Comparison of ENCODE assay signal across 25 cellular contexts in genomic region chr9:114016629-114017423, GRCh38.
DNase-seq lines count a peak whose midpoint lies in the region; ATAC-seq and TF ChIP-seq lines count a peak whose summit lies in the region.
"Had no signal": no experiment of that assay in that cellular context is flagged by ENCODE, and none has a peak within 500 bp of the region (broad histone marks: within the 10 kb centered on the region; RNA-seq: fewer than 3 reads in every experiment).

No MANE protein-coding gene starts in this region.

- CTCF ChIA-PET in activated CD8-positive, alpha-beta memory T cell treated with anti-CD3 and anti-CD28 coated beads, Interleukin-2, amount 10 ng/mL, durations not matched to agents 7 days and 5 days (lab: Charles Lee), result no interaction called here

- no peak for TF ChIP-seq POLR2A in testis (IDR thresholded peaks at IDR 0.05)
- TF ChIP-seq POLR2A in GM18505 (IDR thresholded peaks at IDR 0.05; ENCODE audit: borderline replicate concordance, extremely low read depth, insufficient read depth, insufficient read length), result no peak

- H3K27me3 ChIP-seq in testis, result no peaks in the 10 kb centered on the region
- H3K27me3 ChIP-seq: BLaER1 treated with 17β-estradiol and CSF1 and Interleukin-3, amounts not matched to agents 10 nM and 100 nM; dorsolateral prefrontal cortex; gastrocnemius medialis; SJCRH30; upper lobe of left lung had no signal

- no peaks in the 10 kb centered on the region for H3K9me3 ChIP-seq in testis
- H3K9me3 ChIP-seq: gastrocnemius medialis had no signal

- WGBS in testis, 2 donors, result 91 to 94% methylated on average over 4 to 14 of the region's 14 CpGs

- intact Hi-C loops in testis (cut with DNase I; ENCODE audit: low total_unique reads), result no loop called here

- no peak overlapping the region for H3K4me3 Mint-ChIP-seq in activated CD8-positive, alpha-beta memory T cell treated with anti-CD3 and anti-CD28 coated beads, Interleukin-2, amount 10 ng/mL, durations not matched to agents 7 days and 5 days
- H3K4me3 Mint-ChIP-seq: naive thymus-derived CD4-positive, alpha-beta T cell; stimulated activated naive CD8-positive, alpha-beta T cell treated with anti-CD3 and anti-CD28 coated beads, Interleukin-15, amount 100 ng/mL, for 72 hours had no signal

- H3K27me3 Mint-ChIP-seq in activated CD8-positive, alpha-beta memory T cell treated with anti-CD3 and anti-CD28 coated beads, Interleukin-2, amount 10 ng/mL, durations not matched to agents 7 days and 5 days, result peaks cover 3% of the 10 kb centered on the region
- H3K27me3 Mint-ChIP-seq: stimulated activated naive CD8-positive, alpha-beta T cell treated with anti-CD3 and anti-CD28 coated beads, Interleukin-15, amount 100 ng/mL, for 72 hours had no signal

- H3K4me1 ChIP-seq in testis, result no peaks in the 10 kb centered on the region
- H3K4me1 ChIP-seq: A549, gastrocnemius medialis, parathyroid adenoma, SJCRH30, upper lobe of left lung had no signal

- peak; percentile 33 for DNase-seq in activated CD8-positive, alpha-beta memory T cell treated with anti-CD3 and anti-CD28 coated beads, Interleukin-2, amount 10 ng/mL, durations not matched to agents 7 days and 5 days
- no peak for DNase-seq in activated CD8-positive, alpha-beta memory T cell treated with anti-CD3 and anti-CD28 coated beads, Interleukin-2, amount 50 U/mL, for 4 hours
- peak; percentile 59 for DNase-seq in coronary artery (ENCODE audit: low spot score)
- DNase-seq in mucosa of gallbladder (ENCODE audit: low spot score), result peak; percentile 9
- DNase-seq in testis, result peak; percentile 6
- no peak for DNase-seq in HCEC 1CT
- DNase-seq: activated CD4-positive, alpha-beta T cell treated with anti-CD3 and anti-CD28 coated beads, Interleukin-2, amount 50 U/mL, for 48 hours; EL; erythroblast; gastrocnemius medialis; kidney glomerular epithelial cell; mesenchymal stem cell; NCI-H1930; NCI-H345; PC-3 had no signal

- no peak overlapping the region for H3K27ac ChIP-seq in coronary artery
- H3K27ac ChIP-seq in testis, result no peak overlapping the region
- H3K27ac ChIP-seq: A549; BLaER1 treated with 17β-estradiol and CSF1 and Interleukin-3, amounts not matched to agents 10 nM and 100 nM; dorsolateral prefrontal cortex; gastrocnemius medialis; parathyroid adenoma; SJCRH30; upper lobe of left lung had no signal

- H3K36me3 Mint-ChIP-seq in activated CD8-positive, alpha-beta memory T cell treated with anti-CD3 and anti-CD28 coated beads, Interleukin-2, amount 10 ng/mL, durations not matched to agents 7 days and 5 days, result no peaks in the 10 kb centered on the region

- no peak for TF ChIP-seq CTCF in coronary artery (IDR thresholded peaks at IDR 0.05)
- TF ChIP-seq CTCF in testis (IDR thresholded peaks at IDR 0.05), result no peak

- H3K27ac Mint-ChIP-seq in activated CD8-positive, alpha-beta memory T cell treated with anti-CD3 and anti-CD28 coated beads, Interleukin-2, amount 10 ng/mL, durations not matched to agents 7 days and 5 days, result no peak overlapping the region
- H3K27ac Mint-ChIP-seq: stimulated activated naive CD8-positive, alpha-beta T cell treated with anti-CD3 and anti-CD28 coated beads, Interleukin-15, amount 100 ng/mL, for 72 hours had no signal

- H3K4me3 ChIP-seq in coronary artery, result no peak overlapping the region
- no peak overlapping the region for H3K4me3 ChIP-seq in testis
- H3K4me3 ChIP-seq: A549; BLaER1 treated with 17β-estradiol and CSF1 and Interleukin-3, amounts not matched to agents 10 nM and 100 nM; dorsolateral prefrontal cortex; gastrocnemius medialis; SJCRH30; upper lobe of left lung had no signal

- H3K9me3 Mint-ChIP-seq in activated CD8-positive, alpha-beta memory T cell treated with anti-CD3 and anti-CD28 coated beads, Interleukin-2, amount 10 ng/mL, durations not matched to agents 7 days and 5 days (ENCODE audit: low read depth), result no peaks in the 10 kb centered on the region

- no peak for ATAC-seq in activated CD8-positive, alpha-beta memory T cell treated with anti-CD3 and anti-CD28 coated beads, Interleukin-2, amount 10 ng/mL, durations not matched to agents 7 days and 5 days
- ATAC-seq in esophagus mucosa, result no peak
- no peak for ATAC-seq in GM18505 (IDR thresholded peaks at IDR 0.05; ENCODE audit: unreplicated experiment)
- ATAC-seq: A549; gastrocnemius medialis; naive thymus-derived CD4-positive, alpha-beta T cell; PC-3; stimulated activated naive CD8-positive, alpha-beta T cell treated with anti-CD3 and anti-CD28 coated beads, Interleukin-15, amount 100 ng/mL, for 72 hours had no signal

- H3K36me3 ChIP-seq in testis (ENCODE audit: low read depth, missing control alignments), result no peaks in the 10 kb centered on the region
- H3K36me3 ChIP-seq: gastrocnemius medialis had no signal

- no peaks in the 10 kb centered on the region for H3K4me1 Mint-ChIP-seq in activated CD8-positive, alpha-beta memory T cell treated with anti-CD3 and anti-CD28 coated beads, Interleukin-2, amount 10 ng/mL, durations not matched to agents 7 days and 5 days
- H3K4me1 Mint-ChIP-seq: naive thymus-derived CD4-positive, alpha-beta T cell; stimulated activated naive CD8-positive, alpha-beta T cell treated with anti-CD3 and anti-CD28 coated beads, Interleukin-15, amount 100 ng/mL, for 72 hours had no signal

Comparison
In these comparisons a context has a peak if more than half of its experiments do, and no peak if none do; other contexts are left out.
1. DNase-seq: peak in activated CD8-positive, alpha-beta memory T cell treated with anti-CD3 and anti-CD28 coated beads, Interleukin-2, amount 10 ng/mL, durations not matched to agents 7 days and 5 days (single experiment), coronary artery (single experiment), mucosa of gallbladder (single experiment) and testis (single experiment); none in activated CD8-positive, alpha-beta memory T cell treated with anti-CD3 and anti-CD28 coated beads, Interleukin-2, amount 50 U/mL, for 4 hours (single experiment) and HCEC 1CT (single experiment).